8 cellular contexts compared by ENCODE assay signal in genomic region chr7:152894295-152895170, GRCh38.
A peak's percentile ranks its signal among the peaks of the same experiment; 100 is the strongest.
DNase-seq lines count a peak whose midpoint lies in the region; ATAC-seq and TF ChIP-seq lines count a peak whose summit lies in the region.

No MANE protein-coding gene starts in this region.

- intact Hi-C loops in CD14-positive monocyte (cut with micrococcal nuclease) (no loop called here), adrenal gland (cut with DNase I) (no loop called here), tibial artery (cut with DNase I; ENCODE audit: low total_unique reads) (no loop called here)

- H3K4me3 ChIP-seq in adrenal gland (no peak overlapping the region), tibial artery (no peak overlapping the region)

- H3K27me3 Mint-ChIP-seq in CD14-positive monocyte (ENCODE audit: low read depth in 3 of 3) = peaks cover 5 to 19% (median 16%) of the 10 kb centered on the region in 3 donors

- DNase-seq in CD14-positive monocyte (ENCODE audit: low spot score) (no peak), HK-2 (ENCODE audit: unreplicated experiment) (peak; percentile 26), adrenal gland (peak in 2 of 7 donors; percentile 19 to 43), left lobe of liver (ENCODE audit: low spot score) (no peak), tibial artery (no peak), T-helper 9 cell (no peak), ACHN (no peak)

- H3K27ac Mint-ChIP-seq in CD14-positive monocyte = no peak overlapping the region

- H3K4me3 Mint-ChIP-seq in CD14-positive monocyte = no peak overlapping the region

- ATAC-seq in GM18861 (IDR thresholded peaks at IDR 0.05; ENCODE audit: unreplicated experiment) = peak; percentile 70
- ATAC-seq in left lobe of liver = peak; percentile 92

- in situ Hi-C loops in ACHN (cut with HindIII; ENCODE audit: low pct_ligation_motif_present, low pct_unique_long_range_greater_than_20kb, low sequenced_read_pairs) = no loop called here

- H3K9me3 ChIP-seq in adrenal gland (replicated peaks in 1 of 3) (no peaks in the 10 kb centered on the region), tibial artery (peaks cover 0 to 1% (median 0%) of the 10 kb centered on the region in 3 donors)

- no peak overlapping the region for H3K27ac ChIP-seq in adrenal gland
- H3K27ac ChIP-seq in tibial artery = no peak overlapping the region

- WGBS in adrenal gland, 4 donors = 31 to 49% (median 32%) methylated on average over 13 to 52 of the region's 52 CpGs

- no peaks in the 10 kb centered on the region for H3K4me1 Mint-ChIP-seq in CD14-positive monocyte

- TF ChIP-seq POLR2A in adrenal gland (IDR thresholded peaks at IDR 0.05) = no peak

- H3K27me3 ChIP-seq in adrenal gland (peaks cover 7% of the 10 kb centered on the region), tibial artery (peaks cover 0 to 19% of the 10 kb centered on the region in 2 donors)

- TF ChIP-seq CTCF in CD14-positive monocyte (IDR thresholded peaks at IDR 0.05) = peak; percentile 71
- peak in 5 of 6 experiments; percentile 27 to 75 (median 47) for TF ChIP-seq CTCF in adrenal gland (IDR thresholded peaks at IDR 0.05)
- peak; percentile 7 to 26 for TF ChIP-seq CTCF in tibial artery (IDR thresholded peaks at IDR 0.05)

- H3K36me3 ChIP-seq in adrenal gland (replicated peaks in 1 of 2) (no peaks in the 10 kb centered on the region), tibial artery (no peaks in the 10 kb centered on the region)

- H3K36me3 Mint-ChIP-seq in CD14-positive monocyte = no peaks in the 10 kb centered on the region

- no peaks in the 10 kb centered on the region for H3K4me1 ChIP-seq in adrenal gland (replicated peaks in 1 of 2)
- H3K4me1 ChIP-seq in tibial artery = no peaks in the 10 kb centered on the region

- H3K9me3 Mint-ChIP-seq in CD14-positive monocyte = peaks cover 0 to 3% (median 0%) of the 10 kb centered on the region in 7 donors

Comparison
In these comparisons a context has a peak if more than half of its experiments do, and no peak if none do; other contexts are left out.
1. CTCF ChIP-seq: peak in every context shown above with its lines; median percentile 71 in CD14-positive monocyte; 47 in adrenal gland; 16 in tibial artery.